Comparison of ENCODE assay signal across 8 cellular contexts in the genomic region with DNA sequence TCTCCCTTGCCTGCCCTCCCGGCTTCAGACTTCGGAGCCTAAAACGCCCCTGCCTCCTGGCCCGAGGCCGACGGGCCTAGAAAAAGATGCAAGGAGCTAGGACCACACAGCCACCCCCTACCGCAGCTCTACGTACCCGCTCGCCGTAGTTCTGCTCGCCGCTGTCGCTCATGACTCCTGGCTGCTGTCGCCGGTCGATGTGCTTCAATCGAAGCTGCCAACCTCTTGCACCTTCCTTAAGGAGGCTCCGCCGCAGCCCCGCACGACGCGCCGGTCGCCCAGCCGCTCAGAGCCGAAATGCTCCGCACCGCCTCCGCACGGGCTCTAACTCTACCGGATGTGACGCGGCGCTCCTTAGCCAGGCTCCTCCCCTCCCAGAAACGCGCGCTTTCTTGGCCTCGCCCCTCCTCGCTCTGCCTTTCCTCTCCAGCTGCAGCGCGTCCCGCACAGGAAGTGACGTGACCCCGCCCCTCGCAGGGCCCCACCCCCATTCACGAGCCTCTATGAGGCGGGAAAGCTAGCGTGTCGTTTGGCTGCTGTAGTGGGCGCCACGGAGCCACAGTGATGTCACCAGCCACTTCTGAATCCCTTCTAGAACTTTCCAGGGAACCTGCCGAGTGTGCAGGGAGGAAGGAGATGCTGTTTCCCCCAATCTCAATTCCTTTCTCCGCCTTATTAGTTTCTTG. TPM values are rescaled to one million over a fixed set of nuclear protein-coding genes. Genes with fewer than 3 reads are reported as not detected.
DNase-seq lines count a peak whose midpoint lies in the region; ATAC-seq and TF ChIP-seq lines count a peak whose summit lies in the region.

TSS of gene TRA2B (minus strand) at position 326 of the 686 bp plus-strand sequence. CDS start at position 172, 154 bp downstream.

- peak; percentile 24 for TF ChIP-seq CTCF in GM13977 (IDR thresholded peaks at IDR 0.05; ENCODE audit: extremely low read depth, insufficient read depth, missing control alignments)
- peak in 8 of 9 donors; percentile 12 to 66 (median 40) for TF ChIP-seq CTCF in heart right ventricle (IDR thresholded peaks at IDR 0.05)
- peak; percentile 47 for TF ChIP-seq CTCF in upper lobe of right lung (IDR thresholded peaks at IDR 0.05)

- intact Hi-C loops in T-helper 1 cell treated with Interleukin-12 subunit alpha and Interleukin-12 subunit beta and Interleukin-4 antibody, amounts not matched to agents 30 ng/mL and 1 ng/mL, for 36 hours (cut with micrococcal nuclease) = loop anchor here (1.0 to 10.0 kb wide), 18 partner anchors 113 to 1864 kb away; partner anchors contain the start of genes DNAJB11, EIF4A2, EIF4G1 and ETV5
- intact Hi-C loops in heart right ventricle (cut with DNase I) (loop anchor here in 5 of 10 donors (2.0 to 10.0 kb wide), 6 partner anchors 113 to 1573 kb away; partner anchors contain the start of genes IGF2BP2 (in 3 of the 5), CLCN2 (in 1 of the 5), ETV5 (in 1 of the 5) and POLR2H (in 1 of the 5)), posterior vena cava (cut with DNase I) (no loop called here), upper lobe of right lung (cut with DNase I) (no loop called here)

- 2% methylated on average over 55 of the region's 55 CpGs for WGBS in heart right ventricle, 2 donors

- peak; percentile 96 for DNase-seq in GM13977 (ENCODE audit: low spot score)
- DNase-seq in NCI-H146 treated with DMSO at 0.1 percent for 48 hours (lab: John Stamatoyannopoulos, UW; ENCODE audit: unreplicated experiment) = peak; percentile 99
- DNase-seq in amniotic epithelial cell (ENCODE audit: low read depth) = peak; percentile 96
- peak; percentile 99 for DNase-seq in heart right ventricle
- peak; percentile 100 for DNase-seq in posterior vena cava (ENCODE audit: low spot score)
- DNase-seq in upper lobe of right lung = peak; percentile 99

- no peaks in the 10 kb centered on the region for H3K36me3 ChIP-seq in heart right ventricle
- no peaks in the 10 kb centered on the region for H3K36me3 ChIP-seq in upper lobe of right lung

- ATAC-seq in HG02884 (IDR thresholded peaks at IDR 0.05; ENCODE audit: unreplicated experiment) (peak; percentile 92), heart right ventricle (peak; percentile 98 to 99 (median 99)), upper lobe of right lung (peak; percentile 98)

- H3K9me3 ChIP-seq in heart right ventricle (no peaks in the 10 kb centered on the region), upper lobe of right lung (no peaks in the 10 kb centered on the region)

- in situ Hi-C loops in GM13977 (cut with MboI; ENCODE audit: low pct_unique_long_range_greater_than_20kb, low sequenced_read_pairs, unreplicated experiment) = no loop called here

- H3K4me1 ChIP-seq in heart right ventricle = peaks cover 0 to 39% (median 30%) of the 10 kb centered on the region in 9 donors
- H3K4me1 ChIP-seq in upper lobe of right lung = peaks cover 23% of the 10 kb centered on the region

- H3K27me3 ChIP-seq in heart right ventricle = no peaks in the 10 kb centered on the region
- H3K27me3 ChIP-seq in upper lobe of right lung = no peaks in the 10 kb centered on the region

- H3K4me3 ChIP-seq in heart right ventricle (peak within 1 kb of the TSS; percentile 80 to 100 (median 94)), upper lobe of right lung (peak within 1 kb of the TSS; percentile 78)

- H3K27ac ChIP-seq in heart right ventricle (peak within 1 kb of the TSS; percentile 98 to 100 (median 100)), upper lobe of right lung (peak within 1 kb of the TSS; percentile 99)

RNA-seq across cellular contexts. Expression of gene TRA2B, which starts in this region (rescaled TPM):
- total RNA-seq in T-helper 1 cell treated with Interleukin-12 subunit alpha and Interleukin-12 subunit beta and Interleukin-4 antibody, amounts not matched to agents 30 ng/mL and 1 ng/mL, for 36 hours = 232 and 235 TPM in 2 replicates
- total RNA-seq in heart right ventricle (10 to 100 TPM; 46.3 to 75.9 (median 52.1) TPM), posterior vena cava (10 to 100 TPM; 84.5 to 98.2 TPM), upper lobe of right lung (92.7 TPM)
- polyA plus RNA-seq in heart right ventricle = 10 to 100 TPM; 43.6 to 44.5 TPM

Comparison
In these comparisons a context has a peak if more than half of its experiments do, and no peak if none do; other contexts are left out.
1. Peak in every context shown above with its lines: DNase-seq, ATAC-seq, H3K4me3 ChIP-seq and H3K27ac ChIP-seq.